ENCODE assay signal across 15 cellular contexts in the genomic region with DNA sequence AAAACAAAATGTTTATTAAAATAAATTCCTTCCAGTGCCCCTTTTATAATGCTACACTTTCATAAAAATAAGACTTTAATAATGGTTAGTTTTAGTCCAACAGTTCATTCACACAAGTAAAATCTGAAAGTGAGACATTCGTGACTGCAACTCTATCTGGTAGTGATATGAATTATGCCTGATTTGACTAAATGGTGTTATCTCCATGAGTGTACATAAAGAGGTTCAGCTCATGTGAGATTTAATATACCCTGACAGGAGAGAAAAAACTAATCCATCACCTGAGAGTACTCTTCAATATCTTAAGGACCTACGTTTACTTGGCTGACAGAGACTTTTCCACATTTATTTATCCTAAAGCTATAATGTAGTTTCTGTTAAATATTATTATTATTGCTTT. TPM values are rescaled to one million over a fixed set of nuclear protein-coding genes. Genes with fewer than 3 reads are reported as not detected.
DNase-seq lines count a peak whose midpoint lies in the region; ATAC-seq and TF ChIP-seq lines count a peak whose summit lies in the region.
"Had no signal": no experiment of that assay in that cellular context is flagged by ENCODE, and none has a peak within 500 bp of the region (broad histone marks: within the 10 kb centered on the region; RNA-seq: fewer than 3 reads in every experiment).

No MANE protein-coding gene starts in this region.

- no peak overlapping the region for H3K27ac ChIP-seq in right lobe of liver
- H3K27ac ChIP-seq: HL-60 had no signal

- ATAC-seq in right lobe of liver = no peak

- H3K4me3 ChIP-seq in right lobe of liver = no peak overlapping the region

- H3K4me1 ChIP-seq in right lobe of liver = no peaks in the 10 kb centered on the region

- peak overlapping the region; percentile 14 for H3K27ac Mint-ChIP-seq in activated naive CD4-positive, alpha-beta T cell treated with anti-CD3 and anti-CD28 coated beads, Interleukin-2, amount 50 U/mL, for 24 hours
- H3K27ac Mint-ChIP-seq in activated naive CD4-positive, alpha-beta T cell treated with anti-CD3 and anti-CD28 coated beads for 36 hours = no peak overlapping the region
- H3K27ac Mint-ChIP-seq in activated T-helper 2 cell treated with anti-CD3 and anti-CD28 coated beads, Interferon-gamma antibody, Interleukin-2, Interleukin-4, amounts not matched to agents 10 μg/mL and 5 μg/mL and 100 μg/mL, durations not matched to agents 14 hours and 24 hours and 36 hours = peak overlapping the region; percentile 58
- H3K27ac Mint-ChIP-seq: B cell; CD4-positive, alpha-beta T cell; HFFc6 had no signal

- no peak for TF ChIP-seq POLR2A in right lobe of liver (IDR thresholded peaks at IDR 0.05)

- CTCF ChIA-PET in activated naive CD4-positive, alpha-beta T cell treated with anti-CD3 and anti-CD28 coated beads for 36 hours (lab: Charles Lee) = no interaction called here

- peaks cover 8% of the 10 kb centered on the region for H3K36me3 Mint-ChIP-seq in activated naive CD4-positive, alpha-beta T cell treated with anti-CD3 and anti-CD28 coated beads, Interleukin-2, amount 50 U/mL, for 24 hours
- H3K36me3 Mint-ChIP-seq in activated naive CD4-positive, alpha-beta T cell treated with anti-CD3 and anti-CD28 coated beads for 36 hours (ENCODE audit: low read depth) = peaks cover 16% of the 10 kb centered on the region
- H3K36me3 Mint-ChIP-seq in activated T-helper 2 cell treated with anti-CD3 and anti-CD28 coated beads, Interferon-gamma antibody, Interleukin-2, Interleukin-4, amounts not matched to agents 10 μg/mL and 5 μg/mL and 100 μg/mL, durations not matched to agents 14 hours and 24 hours and 36 hours (ENCODE audit: low read depth) = peaks cover 71% of the 10 kb centered on the region

- 100% methylated on average over 2 of the region's 2 CpGs for WGBS in right lobe of liver (ENCODE audit: insufficient coverage, low coverage, low lambda C conversion rate, missing lambda C conversion rate)

- no peak for TF ChIP-seq CTCF in right lobe of liver (IDR thresholded peaks at IDR 0.05)

- H3K27me3 Mint-ChIP-seq in activated naive CD4-positive, alpha-beta T cell treated with anti-CD3 and anti-CD28 coated beads, Interleukin-2, amount 50 U/mL, for 24 hours = no peaks in the 10 kb centered on the region
- no peaks in the 10 kb centered on the region for H3K27me3 Mint-ChIP-seq in activated naive CD4-positive, alpha-beta T cell treated with anti-CD3 and anti-CD28 coated beads for 36 hours (ENCODE audit: low read depth)
- no peaks in the 10 kb centered on the region for H3K27me3 Mint-ChIP-seq in activated T-helper 2 cell treated with anti-CD3 and anti-CD28 coated beads, Interferon-gamma antibody, Interleukin-2, Interleukin-4, amounts not matched to agents 10 μg/mL and 5 μg/mL and 100 μg/mL, durations not matched to agents 14 hours and 24 hours and 36 hours (ENCODE audit: low read depth)
- H3K27me3 Mint-ChIP-seq: B cell; CD4-positive, alpha-beta T cell; IgD-negative memory B cell had no signal

- peaks cover 3% of the 10 kb centered on the region for H3K4me1 Mint-ChIP-seq in activated naive CD4-positive, alpha-beta T cell treated with anti-CD3 and anti-CD28 coated beads, Interleukin-2, amount 50 U/mL, for 24 hours
- peaks cover 2% of the 10 kb centered on the region for H3K4me1 Mint-ChIP-seq in activated naive CD4-positive, alpha-beta T cell treated with anti-CD3 and anti-CD28 coated beads for 36 hours (ENCODE audit: low read depth)
- H3K4me1 Mint-ChIP-seq in activated T-helper 2 cell treated with anti-CD3 and anti-CD28 coated beads, Interferon-gamma antibody, Interleukin-2, Interleukin-4, amounts not matched to agents 10 μg/mL and 5 μg/mL and 100 μg/mL, durations not matched to agents 14 hours and 24 hours and 36 hours (ENCODE audit: low read depth) = peaks cover 12% of the 10 kb centered on the region
- H3K4me1 Mint-ChIP-seq: B cell, IgD-negative memory B cell had no signal

- H3K27me3 ChIP-seq in right lobe of liver = no peaks in the 10 kb centered on the region

- peaks cover 0 to 25% (median 2%) of the 10 kb centered on the region in 4 donors for H3K36me3 ChIP-seq in right lobe of liver

- H3K9me3 Mint-ChIP-seq in activated naive CD4-positive, alpha-beta T cell treated with anti-CD3 and anti-CD28 coated beads, Interleukin-2, amount 50 U/mL, for 24 hours = no peaks in the 10 kb centered on the region
- H3K9me3 Mint-ChIP-seq in activated naive CD4-positive, alpha-beta T cell treated with anti-CD3 and anti-CD28 coated beads for 36 hours = no peaks in the 10 kb centered on the region
- H3K9me3 Mint-ChIP-seq in activated T-helper 2 cell treated with anti-CD3 and anti-CD28 coated beads, Interferon-gamma antibody, Interleukin-2, Interleukin-4, amounts not matched to agents 10 μg/mL and 5 μg/mL and 100 μg/mL, durations not matched to agents 14 hours and 24 hours and 36 hours = no peaks in the 10 kb centered on the region
- H3K9me3 Mint-ChIP-seq: CD4-positive, alpha-beta T cell; HFFc6; IgD-negative memory B cell had no signal

- no peak overlapping the region for H3K4me3 Mint-ChIP-seq in activated naive CD4-positive, alpha-beta T cell treated with anti-CD3 and anti-CD28 coated beads, Interleukin-2, amount 50 U/mL, for 24 hours
- H3K4me3 Mint-ChIP-seq in activated naive CD4-positive, alpha-beta T cell treated with anti-CD3 and anti-CD28 coated beads for 36 hours = no peak overlapping the region
- H3K4me3 Mint-ChIP-seq in activated T-helper 2 cell treated with anti-CD3 and anti-CD28 coated beads, Interferon-gamma antibody, Interleukin-2, Interleukin-4, amounts not matched to agents 10 μg/mL and 5 μg/mL and 100 μg/mL, durations not matched to agents 14 hours and 24 hours and 36 hours (ENCODE audit: low read depth) = no peak overlapping the region
- H3K4me3 Mint-ChIP-seq: B cell; CD4-positive, alpha-beta T cell; HFFc6; IgD-negative memory B cell had no signal

- intact Hi-C loops in activated naive CD4-positive, alpha-beta T cell treated with anti-CD3 and anti-CD28 coated beads for 36 hours (cut with micrococcal nuclease) = no loop called here
- intact Hi-C loops in activated T-helper 2 cell treated with anti-CD3 and anti-CD28 coated beads, Interferon-gamma antibody, Interleukin-2, Interleukin-4, amounts not matched to agents 10 μg/mL and 5 μg/mL and 100 μg/mL, durations not matched to agents 14 hours and 24 hours and 36 hours (cut with micrococcal nuclease) = no loop called here
- intact Hi-C loops in right lobe of liver (cut with DNase I) = no loop called here

- no peaks in the 10 kb centered on the region for H3K9me3 ChIP-seq in right lobe of liver

- no peak for DNase-seq in activated naive CD4-positive, alpha-beta T cell treated with anti-CD3 and anti-CD28 coated beads for 36 hours
- DNase-seq in NCI-H526 (lab: John Stamatoyannopoulos, UW) (peak; percentile 36 to 62), right lobe of liver (no peak), HPDE6-E6E7 (ENCODE audit: extremely low spot score) (no peak)
- no peak for DNase-seq in activated T-helper 2 cell treated with anti-CD3 and anti-CD28 coated beads, Interferon-gamma antibody, Interleukin-2, Interleukin-4, amounts not matched to agents 10 μg/mL and 5 μg/mL and 100 μg/mL, durations not matched to agents 14 hours and 24 hours and 36 hours (ENCODE audit: low spot score)
- DNase-seq in activated CD4-positive, alpha-beta T cell treated with anti-CD3 and anti-CD28 coated beads, Interleukin-2, amount 50 U/mL, for 4 hours = no peak
- DNase-seq: C1 segment of cervical spinal cord; CD4-positive, alpha-beta T cell; DMS79; HCEC 1CT; HFFc6 had no signal

RNA-seq across cellular contexts. Expression of a gene that starts 34.0 kb away (rescaled TPM):
- 10 to 100 TPM; 87.4 to 90.4 TPM for total RNA-seq in activated naive CD4-positive, alpha-beta T cell treated with anti-CD3 and anti-CD28 coated beads for 36 hours
- 219 and 226 TPM in 2 replicates for total RNA-seq in activated T-helper 2 cell treated with anti-CD3 and anti-CD28 coated beads, Interferon-gamma antibody, Interleukin-2, Interleukin-4, amounts not matched to agents 10 μg/mL and 5 μg/mL and 100 μg/mL, durations not matched to agents 14 hours and 24 hours and 36 hours
- 100 to 1,000 TPM in 1 of 6 experiments, 10 to 100 TPM in 5; 31.2 to 162 (median 37.9) TPM for total RNA-seq in right lobe of liver

RNA-seq across cellular contexts. Expression of a gene that starts 45.7 kb away (rescaled TPM):
- 100 to 1,000 TPM; 103 to 114 TPM for total RNA-seq in activated naive CD4-positive, alpha-beta T cell treated with anti-CD3 and anti-CD28 coated beads for 36 hours
- total RNA-seq in activated T-helper 2 cell treated with anti-CD3 and anti-CD28 coated beads, Interferon-gamma antibody, Interleukin-2, Interleukin-4, amounts not matched to agents 10 μg/mL and 5 μg/mL and 100 μg/mL, durations not matched to agents 14 hours and 24 hours and 36 hours = 144 and 155 TPM in 2 replicates
- 10 to 100 TPM; 40.7 to 63.0 (median 51.3) TPM for total RNA-seq in right lobe of liver

Comparison
In these comparisons a context has a peak if more than half of its experiments do, and no peak if none do; other contexts are left out.
1. DNase-seq: peak in NCI-H526 (2 of 2); none in activated naive CD4-positive, alpha-beta T cell treated with anti-CD3 and anti-CD28 coated beads for 36 hours (single experiment), activated T-helper 2 cell treated with anti-CD3 and anti-CD28 coated beads, Interferon-gamma antibody, Interleukin-2, Interleukin-4, amounts not matched to agents 10 μg/mL and 5 μg/mL and 100 μg/mL, durations not matched to agents 14 hours and 24 hours and 36 hours (single experiment), right lobe of liver (0 of 3), activated CD4-positive, alpha-beta T cell treated with anti-CD3 and anti-CD28 coated beads, Interleukin-2, amount 50 U/mL, for 4 hours (0 of 2) and HPDE6-E6E7 (single experiment).